Comparison of ENCODE assay signal across 2 cellular contexts in genomic region chr5:42001673-42002072, GRCh38.
TF ChIP-seq lines count a peak whose summit lies in the region.

No MANE protein-coding gene starts in this region.

TF ChIP-seq in HepG2, 621 proteins besides CTCF, POLR2A, EP300 and RAD21:
- no peak for TF ChIP-seq KAT2B (IDR thresholded peaks at IDR 0.05; ENCODE audit: borderline replicate concordance, low read depth, low read length)
- no peak for TF ChIP-seq SRF (IDR thresholded peaks at IDR 0.05; ENCODE audit: low read depth, low read length)
- TF ChIP-seq, protein P1, sequence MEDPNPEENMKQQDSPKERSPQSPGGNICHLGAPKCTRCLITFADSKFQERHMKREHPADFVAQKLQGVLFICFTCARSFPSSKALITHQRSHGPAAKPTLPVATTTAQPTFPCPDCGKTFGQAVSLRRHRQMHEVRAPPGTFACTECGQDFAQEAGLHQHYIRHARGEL (CRISPR knock-in tag; IDR thresholded peaks at IDR 0.05) = no peak
- TF ChIP-seq SATB2 (CRISPR knock-in tag; IDR thresholded peaks at IDR 0.05) = no peak
- TF ChIP-seq NR2F1 (CRISPR knock-in tag; IDR thresholded peaks at IDR 0.05) = peak in 1 of 2 experiments; percentile 11; a peak in 1 of 4 replicates
- no peak for TF ChIP-seq HIVEP1 (CRISPR knock-in tag; IDR thresholded peaks at IDR 0.05)
- TF ChIP-seq, protein P2, sequence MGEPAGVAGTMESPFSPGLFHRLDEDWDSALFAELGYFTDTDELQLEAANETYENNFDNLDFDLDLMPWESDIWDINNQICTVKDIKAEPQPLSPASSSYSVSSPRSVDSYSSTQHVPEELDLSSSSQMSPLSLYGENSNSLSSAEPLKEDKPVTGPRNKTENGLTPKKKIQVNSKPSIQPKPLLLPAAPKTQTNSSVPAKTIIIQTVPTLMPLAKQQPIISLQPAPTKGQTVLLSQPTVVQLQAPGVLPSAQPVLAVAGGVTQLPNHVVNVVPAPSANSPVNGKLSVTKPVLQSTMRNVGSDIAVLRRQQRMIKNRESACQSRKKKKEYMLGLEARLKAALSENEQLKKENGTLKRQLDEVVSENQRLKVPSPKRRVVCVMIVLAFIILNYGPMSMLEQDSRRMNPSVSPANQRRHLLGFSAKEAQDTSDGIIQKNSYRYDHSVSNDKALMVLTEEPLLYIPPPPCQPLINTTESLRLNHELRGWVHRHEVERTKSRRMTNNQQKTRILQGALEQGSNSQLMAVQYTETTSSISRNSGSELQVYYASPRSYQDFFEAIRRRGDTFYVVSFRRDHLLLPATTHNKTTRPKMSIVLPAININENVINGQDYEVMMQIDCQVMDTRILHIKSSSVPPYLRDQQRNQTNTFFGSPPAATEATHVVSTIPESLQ (CRISPR knock-in tag; conservative IDR thresholded peaks at IDR 0.05) = no peak
- TF ChIP-seq NR2F6 (IDR thresholded peaks at IDR 0.05) = peak; percentile 68
- TF ChIP-seq NR2F6 (CRISPR knock-in tag; IDR thresholded peaks at IDR 0.05) = peak; percentile 70
- TF ChIP-seq ZBTB14 (CRISPR knock-in tag; IDR thresholded peaks at IDR 0.05) = no peak

TF ChIP-seq in H1, 55 proteins besides CTCF, POLR2A, EP300 and RAD21:
- TF ChIP-seq BACH1 (IDR thresholded peaks at IDR 0.05; ENCODE audit: low read length) = no peak
